In the genomic region with DNA sequence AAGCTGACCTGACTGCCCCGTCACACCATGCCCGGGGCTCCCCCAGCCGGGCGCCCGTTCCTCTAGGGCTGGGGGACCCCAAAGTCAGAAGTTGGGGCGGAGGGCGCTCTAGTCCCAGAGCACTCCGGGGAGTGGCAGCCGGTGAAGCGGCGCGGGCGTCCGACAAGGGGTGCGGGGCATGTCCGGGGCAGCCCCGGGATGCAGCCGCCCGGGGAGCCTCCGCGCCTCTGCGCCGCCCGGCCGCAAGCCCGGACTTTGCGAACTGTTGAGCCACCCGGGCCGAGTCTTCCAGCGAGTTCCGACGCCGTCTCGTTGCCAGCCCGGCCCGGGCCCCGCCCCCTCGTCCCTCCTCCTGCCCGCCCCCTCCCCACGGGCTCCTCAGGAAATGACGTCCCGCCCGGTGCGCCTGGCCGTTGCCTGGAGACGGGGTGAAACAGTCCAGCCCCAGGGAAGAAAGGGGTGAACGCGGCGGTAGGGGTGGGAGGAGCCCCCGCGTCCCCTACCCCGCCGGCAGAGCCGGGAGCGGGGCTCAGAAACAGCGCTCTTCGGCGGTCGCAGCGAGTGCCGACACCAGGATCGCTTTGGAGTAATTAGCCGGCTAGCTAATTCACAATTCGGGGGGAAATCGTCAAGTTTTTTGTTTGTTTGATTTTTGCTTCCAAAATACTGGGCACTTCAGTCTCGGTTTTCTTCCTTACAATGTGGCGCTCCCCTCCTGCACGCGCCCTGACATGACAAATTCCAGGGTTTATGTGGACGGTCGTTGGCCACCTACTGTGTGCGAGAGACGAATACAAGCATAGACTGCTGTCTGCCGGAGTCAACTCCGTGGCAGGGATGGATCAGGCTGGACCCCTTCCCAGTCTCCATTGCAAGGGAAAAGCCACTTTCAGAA, we compare ENCODE assay signal across 1 cellular context.
TF ChIP-seq lines count a peak whose summit lies in the region.

WHRN (minus strand) TSS at position 287 of the 895 bp plus-strand sequence. CDS start 672 bp downstream, outside the sequence.

TF ChIP-seq in HepG2, 621 proteins besides CTCF, POLR2A, EP300 and RAD21 (continued from another document and continues in another):
- TF ChIP-seq ZNF609 (CRISPR knock-in tag; IDR thresholded peaks at IDR 0.05; ENCODE audit: borderline replicate concordance) (no peak), KAT7 (CRISPR knock-in tag; IDR thresholded peaks at IDR 0.05; ENCODE audit: borderline replicate concordance) (0 out of 2 replicates have a peak, but pooled peaks have one; percentile 44), SRSF1 (optimal IDR thresholded peaks at IDR 0.05; ENCODE audit: low read depth, low read length) (no peak), ZNF136 (CRISPR knock-in tag; IDR thresholded peaks at IDR 0.05; ENCODE audit: low read depth) (no peak), THAP9 (CRISPR knock-in tag; IDR thresholded peaks at IDR 0.05; ENCODE audit: borderline replicate concordance) (no peak), ZIK1 (CRISPR knock-in tag; IDR thresholded peaks at IDR 0.05; ENCODE audit: borderline replicate concordance, low read depth) (no peak), ZBED4 (CRISPR knock-in tag; IDR thresholded peaks at IDR 0.05; ENCODE audit: borderline replicate concordance) (peak; percentile 64; the same call in 1 of the 2 replicates), RARA (CRISPR knock-in tag; IDR thresholded peaks at IDR 0.05) (no peak), NR1H2 (CRISPR knock-in tag; IDR thresholded peaks at IDR 0.05; ENCODE audit: borderline replicate concordance, low read depth) (no peak), GTF2F1 (IDR thresholded peaks at IDR 0.05; ENCODE audit: low read length) (no peak), ESRRA (CRISPR knock-in tag; IDR thresholded peaks at IDR 0.05; ENCODE audit: low read depth) (peak; percentile 21; the same call in 1 of the 2 replicates), RARG (CRISPR knock-in tag; IDR thresholded peaks at IDR 0.05; ENCODE audit: low read depth) (no peak), LCORL (IDR thresholded peaks at IDR 0.05) (no peak), LCORL (CRISPR knock-in tag; IDR thresholded peaks at IDR 0.05) (peak; percentile 50; the same call in 1 of the 2 replicates), RNF219 (CRISPR knock-in tag; IDR thresholded peaks at IDR 0.05) (no peak), GPN1 (CRISPR knock-in tag; IDR thresholded peaks at IDR 0.05; ENCODE audit: borderline replicate concordance) (no peak), ZNF557 (CRISPR knock-in tag; IDR thresholded peaks at IDR 0.05) (no peak), MTA3 (CRISPR knock-in tag; IDR thresholded peaks at IDR 0.05) (no peak), HOXA9 (CRISPR knock-in tag; IDR thresholded peaks at IDR 0.05; ENCODE audit: borderline replicate concordance) (no peak), MED1 (CRISPR knock-in tag; IDR thresholded peaks at IDR 0.05) (peak; percentile 28; the same call in 1 of the 2 replicates), TERF1 (CRISPR knock-in tag; IDR thresholded peaks at IDR 0.05) (no peak), ZMYM4 (CRISPR knock-in tag; IDR thresholded peaks at IDR 0.05) (0 out of 2 replicates have a peak, but pooled peaks have one; percentile 27), HDAC1 (CRISPR knock-in tag; IDR thresholded peaks at IDR 0.05) (peak; percentile 76), DNMT1 (CRISPR knock-in tag; IDR thresholded peaks at IDR 0.05) (no peak), CREB1 (IDR thresholded peaks at IDR 0.05) (peak; percentile 52), CREB1 (CRISPR knock-in tag; IDR thresholded peaks at IDR 0.05) (peak; percentile 85), ZKSCAN1 (IDR thresholded peaks at IDR 0.05; ENCODE audit: low read length) (peak; percentile 92), ZNF768 (CRISPR knock-in tag; IDR thresholded peaks at IDR 0.05) (no peak), ZNF7 (CRISPR knock-in tag; IDR thresholded peaks at IDR 0.05) (no peak), BORCS8-MEF2B (CRISPR knock-in tag; IDR thresholded peaks at IDR 0.05) (0 out of 2 replicates have a peak, but pooled peaks have one; percentile 29), TBX3 (IDR thresholded peaks at IDR 0.05; ENCODE audit: borderline replicate concordance) (no peak)
- TF ChIP-seq, protein P1, sequence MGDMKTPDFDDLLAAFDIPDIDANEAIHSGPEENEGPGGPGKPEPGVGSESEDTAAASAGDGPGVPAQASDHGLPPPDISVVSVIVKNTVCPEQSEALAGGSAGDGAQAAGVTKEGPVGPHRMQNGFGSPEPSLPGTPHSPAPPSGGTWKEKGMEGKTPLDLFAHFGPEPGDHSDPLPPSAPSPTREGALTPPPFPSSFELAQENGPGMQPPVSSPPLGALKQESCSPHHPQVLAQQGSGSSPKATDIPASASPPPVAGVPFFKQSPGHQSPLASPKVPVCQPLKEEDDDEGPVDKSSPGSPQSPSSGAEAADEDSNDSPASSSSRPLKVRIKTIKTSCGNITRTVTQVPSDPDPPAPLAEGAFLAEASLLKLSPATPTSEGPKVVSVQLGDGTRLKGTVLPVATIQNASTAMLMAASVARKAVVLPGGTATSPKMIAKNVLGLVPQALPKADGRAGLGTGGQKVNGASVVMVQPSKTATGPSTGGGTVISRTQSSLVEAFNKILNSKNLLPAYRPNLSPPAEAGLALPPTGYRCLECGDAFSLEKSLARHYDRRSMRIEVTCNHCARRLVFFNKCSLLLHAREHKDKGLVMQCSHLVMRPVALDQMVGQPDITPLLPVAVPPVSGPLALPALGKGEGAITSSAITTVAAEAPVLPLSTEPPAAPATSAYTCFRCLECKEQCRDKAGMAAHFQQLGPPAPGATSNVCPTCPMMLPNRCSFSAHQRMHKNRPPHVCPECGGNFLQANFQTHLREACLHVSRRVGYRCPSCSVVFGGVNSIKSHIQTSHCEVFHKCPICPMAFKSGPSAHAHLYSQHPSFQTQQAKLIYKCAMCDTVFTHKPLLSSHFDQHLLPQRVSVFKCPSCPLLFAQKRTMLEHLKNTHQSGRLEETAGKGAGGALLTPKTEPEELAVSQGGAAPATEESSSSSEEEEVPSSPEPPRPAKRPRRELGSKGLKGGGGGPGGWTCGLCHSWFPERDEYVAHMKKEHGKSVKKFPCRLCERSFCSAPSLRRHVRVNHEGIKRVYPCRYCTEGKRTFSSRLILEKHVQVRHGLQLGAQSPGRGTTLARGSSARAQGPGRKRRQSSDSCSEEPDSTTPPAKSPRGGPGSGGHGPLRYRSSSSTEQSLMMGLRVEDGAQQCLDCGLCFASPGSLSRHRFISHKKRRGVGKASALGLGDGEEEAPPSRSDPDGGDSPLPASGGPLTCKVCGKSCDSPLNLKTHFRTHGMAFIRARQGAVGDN (CRISPR knock-in tag; IDR thresholded peaks at IDR 0.05): peak; percentile 60; the same call in 1 of the 2 replicates
- TF ChIP-seq, protein P2, sequence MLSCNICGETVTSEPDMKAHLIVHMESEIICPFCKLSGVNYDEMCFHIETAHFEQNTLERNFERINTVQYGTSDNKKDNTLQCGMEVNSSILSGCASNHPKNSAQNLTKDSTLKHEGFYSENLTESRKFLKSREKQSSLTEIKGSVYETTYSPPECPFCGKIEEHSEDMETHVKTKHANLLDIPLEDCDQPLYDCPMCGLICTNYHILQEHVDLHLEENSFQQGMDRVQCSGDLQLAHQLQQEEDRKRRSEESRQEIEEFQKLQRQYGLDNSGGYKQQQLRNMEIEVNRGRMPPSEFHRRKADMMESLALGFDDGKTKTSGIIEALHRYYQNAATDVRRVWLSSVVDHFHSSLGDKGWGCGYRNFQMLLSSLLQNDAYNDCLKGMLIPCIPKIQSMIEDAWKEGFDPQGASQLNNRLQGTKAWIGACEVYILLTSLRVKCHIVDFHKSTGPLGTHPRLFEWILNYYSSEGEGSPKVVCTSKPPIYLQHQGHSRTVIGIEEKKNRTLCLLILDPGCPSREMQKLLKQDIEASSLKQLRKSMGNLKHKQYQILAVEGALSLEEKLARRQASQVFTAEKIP (CRISPR knock-in tag; IDR thresholded peaks at IDR 0.05; ENCODE audit: borderline replicate concordance): no peak
